ENCODE assay signal across 28 cellular contexts in the genomic region with DNA sequence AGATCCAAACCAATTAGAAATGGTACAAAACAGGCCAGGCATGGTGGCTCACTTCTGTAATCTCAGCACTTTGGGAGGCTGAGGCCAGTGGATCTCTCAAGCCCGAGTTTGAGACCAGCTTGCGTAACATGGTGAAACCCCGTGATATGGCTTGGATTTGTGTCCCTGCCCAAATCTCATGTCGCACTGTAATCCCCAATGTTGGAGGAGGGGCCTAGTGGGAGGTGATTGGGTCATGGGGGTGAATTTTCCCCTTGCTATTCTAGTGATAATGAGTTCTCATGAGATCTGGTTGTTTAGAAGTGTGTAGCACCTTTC. TPM values are rescaled to one million over a fixed set of nuclear protein-coding genes. Genes with fewer than 3 reads are reported as not detected.
"Had no signal": no experiment of that assay in that cellular context is flagged by ENCODE, and none has a peak within 500 bp of the region (broad histone marks: within the 10 kb centered on the region; RNA-seq: fewer than 3 reads in every experiment).

No MANE protein-coding gene starts in this region.

- H3K36me3 Mint-ChIP-seq: immature natural killer cell, memory B cell, natural killer cell, type B pancreatic cell had no signal

- H3K9ac ChIP-seq: parathyroid adenoma had no signal

- DNase-seq: cortex of kidney; effector memory CD8-positive, alpha-beta T cell; erythroblast; esophagus squamous epithelium; foreskin melanocyte; glutamatergic neuron; hypothalamus; immature natural killer cell; left ventricle myocardium superior; lower lobe of right lung; natural killer cell; stimulated activated CD4-positive, alpha-beta T cell treated with anti-CD3 and anti-CD28 coated beads, Interleukin-12 subunit alpha, Interleukin-12 subunit beta, amount 100 ng/mL, for 4 hours; stimulated activated CD4-positive, alpha-beta T cell treated with anti-CD3 and anti-CD28 coated beads, Interleukin-1b, Interleukin-23, amount 100 ng/mL, for 48 hours; stimulated activated CD4-positive, alpha-beta T cell treated with anti-CD3 and anti-CD28 coated beads, Interleukin-4, amount 100 ng/mL, for 1 hour; stimulated activated CD8-positive, alpha-beta memory T cell treated with anti-CD3 and anti-CD28 coated beads, Interleukin-4, amount 100 ng/mL, for 48 hours; stimulated activated naive CD4-positive, alpha-beta T cell treated with Interleukin-2 at 50 U/mL for 16 hours; stomach; testis; tibial artery had no signal

- H3K4me1 ChIP-seq: esophagus squamous epithelium, lower lobe of right lung, parathyroid adenoma, stomach, testis, tibial artery had no signal

- H3K79me2 ChIP-seq: parathyroid adenoma had no signal

- H3K4me3 Mint-ChIP-seq: effector memory CD8-positive, alpha-beta T cell; immature natural killer cell; memory B cell; natural killer cell; neural crest cell; type B pancreatic cell had no signal

- H3K4me2 ChIP-seq: smooth muscle cell had no signal

- H2AFZ ChIP-seq: parathyroid adenoma had no signal

- H3K27me3 Mint-ChIP-seq: memory B cell, progenitor cell of endocrine pancreas, type B pancreatic cell had no signal

- H3K4me1 Mint-ChIP-seq: immature natural killer cell, natural killer cell, neural crest cell had no signal

- H3K27ac Mint-ChIP-seq: effector memory CD8-positive, alpha-beta T cell; immature natural killer cell; natural killer cell; progenitor cell of endocrine pancreas; type B pancreatic cell had no signal

- H3K27ac ChIP-seq: esophagus squamous epithelium, lower lobe of right lung, parathyroid adenoma, stomach, testis, tibial artery had no signal

- H3K4me3 ChIP-seq: esophagus squamous epithelium, lower lobe of right lung, smooth muscle cell, stomach, testis, tibial artery had no signal

- H3K36me3 ChIP-seq: esophagus squamous epithelium, lower lobe of right lung, stomach, tibial artery had no signal

- H3K9me3 ChIP-seq: esophagus squamous epithelium, lower lobe of right lung, testis had no signal

- FAIRE-seq: endometrium, keratinocyte had no signal

- ATAC-seq: effector memory CD8-positive, alpha-beta T cell; left ventricle myocardium superior; lower lobe of right lung; natural killer cell; sciatic nerve had no signal

- H3K27me3 ChIP-seq: esophagus squamous epithelium, stomach, testis had no signal

- H3K9me3 Mint-ChIP-seq: effector memory CD8-positive, alpha-beta T cell; natural killer cell had no signal

RNA-seq across cellular contexts. Expression of a gene that starts 7.0 kb away (rescaled TPM):
- total RNA-seq: natural killer cell had no signal
